1 cellular context compared by ENCODE assay signal in genomic region chr10:126398383-126398743, GRCh38.
TF ChIP-seq lines count a peak whose summit lies in the region.

No MANE protein-coding gene starts in this region.

TF ChIP-seq in GM23338, 12 proteins besides CTCF, POLR2A, EP300 and RAD21:
- TF ChIP-seq, protein P1, sequence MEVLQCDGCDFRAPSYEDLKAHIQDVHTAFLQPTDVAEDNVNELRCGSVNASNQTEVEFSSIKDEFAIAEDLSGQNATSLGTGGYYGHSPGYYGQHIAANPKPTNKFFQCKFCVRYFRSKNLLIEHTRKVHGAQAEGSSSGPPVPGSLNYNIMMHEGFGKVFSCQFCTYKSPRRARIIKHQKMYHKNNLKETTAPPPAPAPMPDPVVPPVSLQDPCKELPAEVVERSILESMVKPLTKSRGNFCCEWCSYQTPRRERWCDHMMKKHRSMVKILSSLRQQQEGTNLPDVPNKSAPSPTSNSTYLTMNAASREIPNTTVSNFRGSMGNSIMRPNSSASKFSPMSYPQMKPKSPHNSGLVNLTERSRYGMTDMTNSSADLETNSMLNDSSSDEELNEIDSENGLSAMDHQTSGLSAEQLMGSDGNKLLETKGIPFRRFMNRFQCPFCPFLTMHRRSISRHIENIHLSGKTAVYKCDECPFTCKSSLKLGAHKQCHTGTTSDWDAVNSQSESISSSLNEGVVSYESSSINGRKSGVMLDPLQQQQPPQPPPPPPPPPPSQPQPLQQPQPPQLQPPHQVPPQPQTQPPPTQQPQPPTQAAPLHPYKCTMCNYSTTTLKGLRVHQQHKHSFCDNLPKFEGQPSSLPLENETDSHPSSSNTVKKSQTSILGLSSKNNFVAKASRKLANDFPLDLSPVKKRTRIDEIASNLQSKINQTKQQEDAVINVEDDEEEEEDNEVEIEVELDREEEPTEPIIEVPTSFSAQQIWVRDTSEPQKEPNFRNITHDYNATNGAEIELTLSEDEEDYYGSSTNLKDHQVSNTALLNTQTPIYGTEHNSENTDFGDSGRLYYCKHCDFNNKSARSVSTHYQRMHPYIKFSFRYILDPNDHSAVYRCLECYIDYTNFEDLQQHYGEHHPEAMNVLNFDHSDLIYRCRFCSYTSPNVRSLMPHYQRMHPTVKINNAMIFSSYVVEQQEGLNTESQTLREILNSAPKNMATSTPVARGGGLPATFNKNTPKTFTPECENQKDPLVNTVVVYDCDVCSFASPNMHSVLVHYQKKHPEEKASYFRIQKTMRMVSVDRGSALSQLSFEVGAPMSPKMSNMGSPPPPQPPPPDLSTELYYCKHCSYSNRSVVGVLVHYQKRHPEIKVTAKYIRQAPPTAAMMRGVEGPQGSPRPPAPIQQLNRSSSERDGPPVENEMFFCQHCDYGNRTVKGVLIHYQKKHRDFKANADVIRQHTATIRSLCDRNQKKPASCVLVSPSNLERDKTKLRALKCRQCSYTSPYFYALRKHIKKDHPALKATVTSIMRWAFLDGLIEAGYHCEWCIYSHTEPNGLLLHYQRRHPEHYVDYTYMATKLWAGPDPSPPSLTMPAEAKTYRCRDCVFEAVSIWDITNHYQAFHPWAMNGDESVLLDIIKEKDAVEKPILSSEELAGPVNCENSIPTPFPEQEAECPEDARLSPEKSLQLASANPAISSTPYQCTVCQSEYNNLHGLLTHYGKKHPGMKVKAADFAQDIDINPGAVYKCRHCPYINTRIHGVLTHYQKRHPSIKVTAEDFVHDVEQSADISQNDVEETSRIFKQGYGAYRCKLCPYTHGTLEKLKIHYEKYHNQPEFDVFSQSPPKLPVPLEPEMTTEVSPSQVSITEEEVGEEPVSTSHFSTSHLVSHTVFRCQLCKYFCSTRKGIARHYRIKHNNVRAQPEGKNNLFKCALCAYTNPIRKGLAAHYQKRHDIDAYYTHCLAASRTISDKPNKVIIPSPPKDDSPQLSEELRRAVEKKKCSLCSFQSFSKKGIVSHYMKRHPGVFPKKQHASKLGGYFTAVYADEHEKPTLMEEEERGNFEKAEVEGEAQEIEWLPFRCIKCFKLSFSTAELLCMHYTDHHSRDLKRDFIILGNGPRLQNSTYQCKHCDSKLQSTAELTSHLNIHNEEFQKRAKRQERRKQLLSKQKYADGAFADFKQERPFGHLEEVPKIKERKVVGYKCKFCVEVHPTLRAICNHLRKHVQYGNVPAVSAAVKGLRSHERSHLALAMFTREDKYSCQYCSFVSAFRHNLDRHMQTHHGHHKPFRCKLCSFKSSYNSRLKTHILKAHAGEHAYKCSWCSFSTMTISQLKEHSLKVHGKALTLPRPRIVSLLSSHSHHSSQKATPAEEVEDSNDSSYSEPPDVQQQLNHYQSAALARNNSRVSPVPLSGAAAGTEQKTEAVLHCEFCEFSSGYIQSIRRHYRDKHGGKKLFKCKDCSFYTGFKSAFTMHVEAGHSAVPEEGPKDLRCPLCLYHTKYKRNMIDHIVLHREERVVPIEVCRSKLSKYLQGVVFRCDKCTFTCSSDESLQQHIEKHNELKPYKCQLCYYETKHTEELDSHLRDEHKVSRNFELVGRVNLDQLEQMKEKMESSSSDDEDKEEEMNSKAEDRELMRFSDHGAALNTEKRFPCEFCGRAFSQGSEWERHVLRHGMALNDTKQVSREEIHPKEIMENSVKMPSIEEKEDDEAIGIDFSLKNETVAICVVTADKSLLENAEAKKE (CRISPR knock-in tag; IDR thresholded peaks at IDR 0.05): no peak
- no peak for TF ChIP-seq JUNB (IDR thresholded peaks at IDR 0.05; ENCODE audit: unreplicated experiment)
- no peak for TF ChIP-seq EZH2 (IDR thresholded peaks at IDR 0.05; ENCODE audit: low read depth, unreplicated experiment)
- TF ChIP-seq EZH2phosphoT487 (IDR thresholded peaks at IDR 0.05; ENCODE audit: unreplicated experiment): no peak
- no peak for TF ChIP-seq ZNF331 (CRISPR knock-in tag; IDR thresholded peaks at IDR 0.05; ENCODE audit: low read depth)
- no peak for TF ChIP-seq ZNF114 (CRISPR knock-in tag; IDR thresholded peaks at IDR 0.05)
- no peak for TF ChIP-seq POLR2AphosphoS5 (IDR thresholded peaks at IDR 0.05; ENCODE audit: low read depth)
- no peak for TF ChIP-seq NANOG (IDR thresholded peaks at IDR 0.05; ENCODE audit: borderline replicate concordance)
- TF ChIP-seq, protein P2, sequence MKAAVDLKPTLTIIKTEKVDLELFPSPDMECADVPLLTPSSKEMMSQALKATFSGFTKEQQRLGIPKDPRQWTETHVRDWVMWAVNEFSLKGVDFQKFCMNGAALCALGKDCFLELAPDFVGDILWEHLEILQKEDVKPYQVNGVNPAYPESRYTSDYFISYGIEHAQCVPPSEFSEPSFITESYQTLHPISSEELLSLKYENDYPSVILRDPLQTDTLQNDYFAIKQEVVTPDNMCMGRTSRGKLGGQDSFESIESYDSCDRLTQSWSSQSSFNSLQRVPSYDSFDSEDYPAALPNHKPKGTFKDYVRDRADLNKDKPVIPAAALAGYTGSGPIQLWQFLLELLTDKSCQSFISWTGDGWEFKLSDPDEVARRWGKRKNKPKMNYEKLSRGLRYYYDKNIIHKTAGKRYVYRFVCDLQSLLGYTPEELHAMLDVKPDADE (IDR thresholded peaks at IDR 0.05): no peak
- TF ChIP-seq CREB1 (CRISPR knock-in tag; IDR thresholded peaks at IDR 0.05; ENCODE audit: low read depth): no peak
- TF ChIP-seq, protein P3, sequence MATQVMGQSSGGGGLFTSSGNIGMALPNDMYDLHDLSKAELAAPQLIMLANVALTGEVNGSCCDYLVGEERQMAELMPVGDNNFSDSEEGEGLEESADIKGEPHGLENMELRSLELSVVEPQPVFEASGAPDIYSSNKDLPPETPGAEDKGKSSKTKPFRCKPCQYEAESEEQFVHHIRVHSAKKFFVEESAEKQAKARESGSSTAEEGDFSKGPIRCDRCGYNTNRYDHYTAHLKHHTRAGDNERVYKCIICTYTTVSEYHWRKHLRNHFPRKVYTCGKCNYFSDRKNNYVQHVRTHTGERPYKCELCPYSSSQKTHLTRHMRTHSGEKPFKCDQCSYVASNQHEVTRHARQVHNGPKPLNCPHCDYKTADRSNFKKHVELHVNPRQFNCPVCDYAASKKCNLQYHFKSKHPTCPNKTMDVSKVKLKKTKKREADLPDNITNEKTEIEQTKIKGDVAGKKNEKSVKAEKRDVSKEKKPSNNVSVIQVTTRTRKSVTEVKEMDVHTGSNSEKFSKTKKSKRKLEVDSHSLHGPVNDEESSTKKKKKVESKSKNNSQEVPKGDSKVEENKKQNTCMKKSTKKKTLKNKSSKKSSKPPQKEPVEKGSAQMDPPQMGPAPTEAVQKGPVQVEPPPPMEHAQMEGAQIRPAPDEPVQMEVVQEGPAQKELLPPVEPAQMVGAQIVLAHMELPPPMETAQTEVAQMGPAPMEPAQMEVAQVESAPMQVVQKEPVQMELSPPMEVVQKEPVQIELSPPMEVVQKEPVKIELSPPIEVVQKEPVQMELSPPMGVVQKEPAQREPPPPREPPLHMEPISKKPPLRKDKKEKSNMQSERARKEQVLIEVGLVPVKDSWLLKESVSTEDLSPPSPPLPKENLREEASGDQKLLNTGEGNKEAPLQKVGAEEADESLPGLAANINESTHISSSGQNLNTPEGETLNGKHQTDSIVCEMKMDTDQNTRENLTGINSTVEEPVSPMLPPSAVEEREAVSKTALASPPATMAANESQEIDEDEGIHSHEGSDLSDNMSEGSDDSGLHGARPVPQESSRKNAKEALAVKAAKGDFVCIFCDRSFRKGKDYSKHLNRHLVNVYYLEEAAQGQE (IDR thresholded peaks at IDR 0.05; ENCODE audit: unreplicated experiment): no peak
- no peak for TF ChIP-seq STAT1 (IDR thresholded peaks at IDR 0.05; ENCODE audit: unreplicated experiment)
